In genomic region chr5:172280937-172281336, GRCh38 we compare ENCODE assay signal across 12 cellular contexts. TPM values are rescaled to one million over a fixed set of nuclear protein-coding genes. Genes with fewer than 3 reads are reported as not detected.
DNase-seq lines count a peak whose midpoint lies in the region; ATAC-seq and TF ChIP-seq lines count a peak whose summit lies in the region.
"Had no signal": no experiment of that assay in that cellular context is flagged by ENCODE, and none has a peak within 500 bp of the region (broad histone marks: within the 10 kb centered on the region; RNA-seq: fewer than 3 reads in every experiment).

No MANE protein-coding gene starts in this region.

- H4K20me1 ChIP-seq in BLaER1 (peaks cover 76% of the 10 kb centered on the region), Karpas-422 (ENCODE audit: insufficient read depth, low read depth, low read length) (peaks cover 4% of the 10 kb centered on the region; the same call in 1 of the 2 replicates)

- H3K9ac ChIP-seq in BLaER1 = 0 out of 2 replicates have a peak overlapping the region, but pooled peaks have one; percentile 95
- no peak overlapping the region for H3K9ac ChIP-seq in Karpas-422 (ENCODE audit: low read length)

- no peak overlapping the region for H3K4me3 Mint-ChIP-seq in stimulated activated memory B cell treated with anti-CD40 and anti-IgM and Interleukin-4, amounts not matched to agents 10 μg/mL and 1 μg/mL and 100 μg/mL, for 72 hours

- no peaks in the 10 kb centered on the region for H3K9me2 ChIP-seq in Karpas-422 (replicated peaks; ENCODE audit: insufficient read depth, low read length)

- H3K4me3 ChIP-seq in BLaER1 (peak overlapping the region; percentile 98; the same call in 1 of the 2 replicates), Karpas-422 (ENCODE audit: low read length) (peak overlapping the region; percentile 93; the same call in 1 of the 2 replicates), brain microvascular endothelial cell (ENCODE audit: low read depth, low read length) (no peak overlapping the region), lower leg skin (ENCODE audit: low read depth, poor library complexity, severe bottlenecking) (no peak overlapping the region)

- no peak for ATAC-seq in stimulated activated memory B cell treated with anti-CD40 and anti-IgM and Interleukin-4, amounts not matched to agents 10 μg/mL and 1 μg/mL and 100 μg/mL, for 72 hours

- DNase-seq in Karpas-422 = no peak
- DNase-seq in brain microvascular endothelial cell = peak; percentile 17
- DNase-seq in mucosa of gallbladder (ENCODE audit: low spot score) = peak; percentile 14
- DNase-seq in lower leg skin (ENCODE audit: low spot score in 2 of 2) = no peak
- no peak for DNase-seq in HT-29 (ENCODE audit: low spot score)
- no peak for DNase-seq in NCI-H1694 (lab: John Stamatoyannopoulos, UW)
- DNase-seq: activated CD4-positive, alpha-beta T cell treated with anti-CD3 and anti-CD28 coated beads, Interleukin-2, amount 50 U/mL, for 48 hours; CD4-positive, CD25-positive, alpha-beta regulatory T cell; NCI-H1694 treated with DMSO at 0.1 percent for 48 hours; SHP77 treated with DMSO at 0.1 percent for 48 hours had no signal

- peaks cover 15% of the 10 kb centered on the region for H3K36me3 Mint-ChIP-seq in stimulated activated memory B cell treated with anti-CD40 and anti-IgM and Interleukin-4, amounts not matched to agents 10 μg/mL and 1 μg/mL and 100 μg/mL, for 72 hours

- H3K27me3 ChIP-seq in BLaER1 (no peaks in the 10 kb centered on the region), Karpas-422 (ENCODE audit: low read length) (no peaks in the 10 kb centered on the region), brain microvascular endothelial cell (replicated peaks) (no peaks in the 10 kb centered on the region)

- H3K4me2 ChIP-seq in BLaER1 = peak overlapping the region; percentile 84
- peak overlapping the region; percentile 98 for H3K4me2 ChIP-seq in Karpas-422 (ENCODE audit: low read depth, low read length, poor library complexity, severe bottlenecking)

- peaks cover 2% of the 10 kb centered on the region for H3K9me3 Mint-ChIP-seq in stimulated activated memory B cell treated with anti-CD40 and anti-IgM and Interleukin-4, amounts not matched to agents 10 μg/mL and 1 μg/mL and 100 μg/mL, for 72 hours
- H3K9me3 Mint-ChIP-seq: CD4-positive, CD25-positive, alpha-beta regulatory T cell had no signal

- TF ChIP-seq CTCF in brain microvascular endothelial cell (IDR thresholded peaks at IDR 0.05; ENCODE audit: low read depth, low read length, missing control alignments) (no peak), lower leg skin (IDR thresholded peaks at IDR 0.05) (no peak)

- H2AFZ ChIP-seq in Karpas-422 (ENCODE audit: low read length) = no peak overlapping the region

- H3K9me3 ChIP-seq in BLaER1 = peaks cover 16% of the 10 kb centered on the region
- H3K9me3 ChIP-seq in Karpas-422 (ENCODE audit: low read length) = no peaks in the 10 kb centered on the region

- no peak overlapping the region for H3K27ac ChIP-seq in BLaER1
- H3K27ac ChIP-seq in Karpas-422 (ENCODE audit: low read length) = no peak overlapping the region
- H3K27ac ChIP-seq in brain microvascular endothelial cell = no peak overlapping the region

- H3K79me2 ChIP-seq in Karpas-422 (ENCODE audit: low read length) = peaks cover 75% of the 10 kb centered on the region

- H3K4me1 ChIP-seq in BLaER1 = peaks cover 40% of the 10 kb centered on the region
- H3K4me1 ChIP-seq in Karpas-422 (ENCODE audit: low read length) = peaks cover 36% of the 10 kb centered on the region

- peaks cover 25% of the 10 kb centered on the region for H3K4me1 Mint-ChIP-seq in stimulated activated memory B cell treated with anti-CD40 and anti-IgM and Interleukin-4, amounts not matched to agents 10 μg/mL and 1 μg/mL and 100 μg/mL, for 72 hours

- intact Hi-C loops in lower leg skin (cut with DNase I; ENCODE audit: low total_unique reads) = no loop called here

- H3K27me3 Mint-ChIP-seq in stimulated activated memory B cell treated with anti-CD40 and anti-IgM and Interleukin-4, amounts not matched to agents 10 μg/mL and 1 μg/mL and 100 μg/mL, for 72 hours = no peaks in the 10 kb centered on the region

- in situ Hi-C loops in brain microvascular endothelial cell (cut with HindIII; ENCODE audit: low pct_ligation_motif_present, low sequenced_read_pairs) = no loop called here

- 42 to 47% methylated on average over 4 of the region's 4 CpGs for WGBS in lower leg skin, 2 donors

- no peak for TF ChIP-seq POLR2A in lower leg skin (IDR thresholded peaks at IDR 0.05)

- H3K27ac Mint-ChIP-seq in stimulated activated memory B cell treated with anti-CD40 and anti-IgM and Interleukin-4, amounts not matched to agents 10 μg/mL and 1 μg/mL and 100 μg/mL, for 72 hours = no peak overlapping the region

- peaks cover 41% of the 10 kb centered on the region for H3K36me3 ChIP-seq in BLaER1
- H3K36me3 ChIP-seq in Karpas-422 (ENCODE audit: insufficient read depth, low read length) = peaks cover 8% of the 10 kb centered on the region; the same call in 1 of the 2 replicates
- H3K36me3 ChIP-seq in brain microvascular endothelial cell (replicated peaks) = no peaks in the 10 kb centered on the region

RNA-seq across cellular contexts. Expression of gene UBTD2, which starts 2.6 kb away (rescaled TPM):
- total RNA-seq in Karpas-422 (2014; rRNA removed; shearing (Covaris generic); ENCODE audit: low replicate concordance) = 11.0 and 15.1 TPM in 2 replicates
- total RNA-seq in mucosa of gallbladder (16.9 TPM), lower leg skin (10 to 100 TPM in 2 of 4 donors, 1 to 10 TPM in 2; 7.1 to 15.1 (median 9.4) TPM)
- 5.9 and 9.0 TPM in 2 replicates for total RNA-seq in HT-29 (2014; rRNA removed; shearing (Covaris generic))

Comparison
In these comparisons a context has a peak if more than half of its experiments do, and no peak if none do; other contexts are left out.
1. H3K4me3 ChIP-seq: peak in BLaER1 (single experiment) and Karpas-422 (single experiment); none in brain microvascular endothelial cell (single experiment) and lower leg skin (single experiment).
2. DNase-seq: peak in brain microvascular endothelial cell (single experiment) and mucosa of gallbladder (single experiment); none in Karpas-422 (single experiment), lower leg skin (0 of 2), HT-29 (single experiment) and NCI-H1694 (single experiment).